8 cellular contexts compared by ENCODE assay signal in genomic region chr1:166164995-166165660, GRCh38. TPM values are rescaled to one million over a fixed set of nuclear protein-coding genes. Genes with fewer than 3 reads are reported as not detected.
DNase-seq lines count a peak whose midpoint lies in the region; FAIRE-seq and TF ChIP-seq lines count a peak whose summit lies in the region.

No MANE protein-coding gene starts in this region.

- TF ChIP-seq CTCF in AG09309 (IDR thresholded peaks at IDR 0.05; ENCODE audit: control insufficient read depth, insufficient read depth, low read depth, low read length, missing control alignments), result peak; percentile 63

- no peak for DNase-seq in AG09309 (ENCODE audit: low read depth)
- DNase-seq in GM12891 (ENCODE audit: insufficient read length, low spot score), result peak; percentile 36
- DNase-seq in M059J (ENCODE audit: low read depth), result peak; percentile 15
- peak; percentile 24 for DNase-seq in amniotic epithelial cell (ENCODE audit: low read depth)
- peak in 26 of 51 donors; percentile 3 to 48 (median 28) for DNase-seq in hypothalamus (lab: John Stamatoyannopoulos, UW)
- peak; percentile 83 for DNase-seq in retina
- no peak for DNase-seq in SJCRH30
- DNase-seq in T1000 (lab: John Stamatoyannopoulos, UW), result no peak

- FAIRE-seq in GM12891 (lab: Jason Lieb, UNC), result no peak

- H3K27me3 ChIP-seq in SJCRH30, result no peaks in the 10 kb centered on the region

- no peaks in the 10 kb centered on the region for H3K36me3 ChIP-seq in SJCRH30

- H3K4me3 ChIP-seq in AG09309 (ENCODE audit: control insufficient read depth, low read depth, low read length) (peak overlapping the region; percentile 14), SJCRH30 (no peak overlapping the region)

- H3K27ac ChIP-seq in SJCRH30, result no peak overlapping the region

- no peaks in the 10 kb centered on the region for H3K4me1 ChIP-seq in SJCRH30

- H3K9me3 ChIP-seq in SJCRH30 (replicated peaks), result no peaks in the 10 kb centered on the region

- no peak for TF ChIP-seq POLR2A in GM12891 (IDR thresholded peaks at IDR 0.05; ENCODE audit: low read depth, low read length)

TF ChIP-seq in GM12891, 5 proteins besides CTCF, POLR2A, EP300 and RAD21:
- TF ChIP-seq POU2F2 (IDR thresholded peaks at IDR 0.05; ENCODE audit: low read depth, low read length) (no peak), TAF1 (IDR thresholded peaks at IDR 0.05; ENCODE audit: low read depth, low read length) (no peak), SPI1 (IDR thresholded peaks at IDR 0.05; ENCODE audit: low read depth, low read length) (no peak), PAX5 (IDR thresholded peaks at IDR 0.05; ENCODE audit: insufficient read depth, low read length, severe bottlenecking) (no peak)

RNA-seq across cellular contexts. Expression of gene FAM78B, which starts 1.7 kb away (rescaled TPM):
- polyA plus RNA-seq in GM12891 (2012; ENCODE audit: low read depth, missing spikeins), result 0.51 TPM
- total RNA-seq in M059J (2014; rRNA removed; shearing (Covaris generic)), result not detected in 2 replicates
- total RNA-seq in SJCRH30 (2014; rRNA removed; shearing (Covaris generic)), result 0.10 and 0.28 TPM in 2 replicates

Comparison
In these comparisons a context has a peak if more than half of its experiments do, and no peak if none do; other contexts are left out.
1. DNase-seq: peak in GM12891 (single experiment), M059J (single experiment), amniotic epithelial cell (single experiment), hypothalamus (26 of 51) and retina (single experiment); none in AG09309 (single experiment), SJCRH30 (0 of 2) and T1000 (single experiment).